8 cellular contexts compared by ENCODE assay signal in genomic region chr3:134029734-134030381, GRCh38. TPM values are rescaled to one million over a fixed set of nuclear protein-coding genes. Genes with fewer than 3 reads are reported as not detected.
A peak's percentile ranks its signal among the peaks of the same experiment; 100 is the strongest.
DNase-seq lines count a peak whose midpoint lies in the region; ATAC-seq and TF ChIP-seq lines count a peak whose summit lies in the region.

SLCO2A1 (minus strand) TSS chr3:134029925; CDS start chr3:134029802, 123 bp downstream.

- ATAC-seq in Right ventricle myocardium superior (ENCODE audit: poor library complexity) (peak; percentile 77), HG02970 (IDR thresholded peaks at IDR 0.05; ENCODE audit: low FRiP score, unreplicated experiment) (no peak), HG03432 (IDR thresholded peaks at IDR 0.05; ENCODE audit: unreplicated experiment) (no peak), GM21825 (IDR thresholded peaks at IDR 0.05; ENCODE audit: unreplicated experiment) (no peak)

- in situ Hi-C loops in GM13977 (cut with MboI; ENCODE audit: low pct_unique_long_range_greater_than_20kb, low sequenced_read_pairs, unreplicated experiment), result no loop called here

- peak within 1 kb of the TSS; percentile 57 for H3K4me3 ChIP-seq in WERI-Rb-1 (ENCODE audit: low read depth, low read length)
- H3K4me3 ChIP-seq in osteoblast (ENCODE audit: insufficient read depth, low read length), result peak within 1 kb of the TSS; percentile 68

- H4K20me1 ChIP-seq in osteoblast (ENCODE audit: insufficient read depth, low read length), result no peaks in the 10 kb centered on the region

- intact Hi-C loops in Right ventricle myocardium superior (cut with DNase I), result no loop called here

- H3K27ac ChIP-seq in WERI-Rb-1, result no peak within 1 kb of the TSS
- no peak within 1 kb of the TSS for H3K27ac ChIP-seq in osteoblast (ENCODE audit: low read depth, low read length)

- peak within 1 kb of the TSS; percentile 76 for H3K4me2 ChIP-seq in osteoblast (ENCODE audit: insufficient read depth, low read length)

- H3K27me3 ChIP-seq in WERI-Rb-1 (ENCODE audit: insufficient read depth, low read depth, severe bottlenecking), result peaks cover 9% of the 10 kb centered on the region
- H3K27me3 ChIP-seq in osteoblast (ENCODE audit: insufficient read depth, low read length), result peaks cover 29% of the 10 kb centered on the region

- H3K36me3 ChIP-seq in WERI-Rb-1 (no peaks in the 10 kb centered on the region), osteoblast (ENCODE audit: insufficient read depth, low read length) (no peaks in the 10 kb centered on the region)

- H2AFZ ChIP-seq in osteoblast (ENCODE audit: low read length), result peak within 1 kb of the TSS; percentile 41

- no peaks in the 10 kb centered on the region for H3K9me3 ChIP-seq in WERI-Rb-1 (ENCODE audit: severe bottlenecking)
- no peaks in the 10 kb centered on the region for H3K9me3 ChIP-seq in osteoblast (ENCODE audit: low read depth, low read length)

- no peak for TF ChIP-seq CTCF in GM13977 (IDR thresholded peaks at IDR 0.05; ENCODE audit: extremely low read depth, insufficient read depth, missing control alignments)
- TF ChIP-seq CTCF in WERI-Rb-1 (IDR thresholded peaks at IDR 0.05; ENCODE audit: low read depth, low read length), result no peak
- TF ChIP-seq CTCF in osteoblast (IDR thresholded peaks at IDR 0.05; ENCODE audit: extremely low read depth, low read depth, low read length), result no peak

- peak; percentile 14 for DNase-seq in A172 (ENCODE audit: low spot score)
- peak; percentile 41 for DNase-seq in GM13977 (ENCODE audit: low spot score)
- peak; percentile 53 for DNase-seq in WERI-Rb-1
- peak; percentile 55 for DNase-seq in Right ventricle myocardium superior
- DNase-seq in osteoblast (ENCODE audit: insufficient read length, low spot score, missing footprints), result peak; percentile 90

- H3K79me2 ChIP-seq in osteoblast (ENCODE audit: insufficient read depth, low read length), result no peaks in the 10 kb centered on the region

- H3K4me1 ChIP-seq in osteoblast (ENCODE audit: insufficient read depth, low read length), result peaks cover 6% of the 10 kb centered on the region

RNA-seq across cellular contexts. Expression of gene SLCO2A1, which starts in this region (rescaled TPM):
- 0.24 TPM in 1 of 2 replicates, not detected in the other for total RNA-seq in A172 (2014; rRNA removed; shearing (Covaris generic))
- total RNA-seq in Right ventricle myocardium superior (8.3 TPM), osteoblast (under 0.01 and 0.36 TPM in 2 replicates)

Comparison
In these comparisons a context has a peak if more than half of its experiments do, and no peak if none do; other contexts are left out.
1. Peak in DNase-seq in A172; RNA of the gene not detected or under 1 TPM.
2. Peak in DNase-seq, H3K4me3 ChIP-seq and H3K4me2 ChIP-seq in osteoblast; RNA of the gene not detected or under 1 TPM.
3. DNase-seq: peak in every context shown above with its lines; median percentile 90 in osteoblast; 55 in Right ventricle myocardium superior; 53 in WERI-Rb-1; 41 in GM13977; 14 in A172.